25 cellular contexts compared by ENCODE assay signal in the genomic region with DNA sequence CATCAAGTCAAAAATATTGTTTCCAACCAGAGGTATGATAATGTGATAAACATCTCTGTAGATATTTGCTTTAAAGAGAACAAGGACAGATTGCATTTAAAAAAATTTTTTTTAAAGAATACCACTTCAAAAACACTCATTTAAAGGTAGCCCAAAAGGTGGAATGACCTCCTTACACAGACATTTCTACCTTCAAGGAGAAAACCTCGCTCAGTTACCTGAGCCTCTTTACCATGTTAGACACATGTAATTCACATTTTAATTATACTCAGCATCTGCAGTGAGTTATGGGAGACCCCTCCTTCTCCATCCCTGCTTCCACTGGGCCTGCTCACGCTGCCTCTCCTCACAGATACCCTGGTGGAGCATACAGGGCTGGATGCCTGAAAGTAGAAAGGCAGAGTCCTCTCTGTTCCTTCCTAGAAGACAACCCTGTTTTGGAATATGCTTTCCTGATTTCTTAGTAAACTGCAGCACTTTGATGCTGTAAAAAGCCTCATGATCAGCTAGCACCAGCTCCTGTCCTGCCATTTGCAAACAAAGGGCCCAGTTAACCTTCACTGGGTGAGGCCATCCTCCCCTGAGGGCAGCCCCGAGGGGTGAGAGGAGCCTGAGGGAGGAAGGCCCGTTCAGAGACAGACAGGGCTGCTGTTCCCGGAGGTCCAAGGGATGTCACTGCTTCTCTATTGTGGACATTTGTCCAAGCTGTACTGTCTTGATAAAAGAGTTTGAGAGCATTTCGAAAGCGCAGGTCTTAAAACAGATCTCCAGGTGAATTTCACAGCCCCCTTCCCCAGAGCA.
DNase-seq lines count a peak whose midpoint lies in the region; ATAC-seq, FAIRE-seq and TF ChIP-seq lines count a peak whose summit lies in the region.
"Had no signal": no experiment of that assay in that cellular context is flagged by ENCODE, and none has a peak within 500 bp of the region (broad histone marks: within the 10 kb centered on the region; RNA-seq: fewer than 3 reads in every experiment).

No MANE protein-coding gene starts in this region.

- H3K27me3 Mint-ChIP-seq in mesothelial cell of epicardium (ENCODE audit: low read depth) = no peaks in the 10 kb centered on the region
- peaks cover 0 to 4% of the 10 kb centered on the region in 2 donors for H3K27me3 Mint-ChIP-seq in stimulated activated naive B cell treated with anti-CD40 and anti-IgM and Interleukin-4, amounts not matched to agents 10 μg/mL and 1 μg/mL and 100 μg/mL, for 72 hours
- H3K27me3 Mint-ChIP-seq: memory B cell, naive B cell had no signal

- peaks cover 22% of the 10 kb centered on the region for H3K4me1 Mint-ChIP-seq in mesothelial cell of epicardium
- no peaks in the 10 kb centered on the region for H3K4me1 Mint-ChIP-seq in stimulated activated naive B cell treated with anti-CD40 and anti-IgM and Interleukin-4, amounts not matched to agents 10 μg/mL and 1 μg/mL and 100 μg/mL, for 72 hours
- H3K4me1 Mint-ChIP-seq: memory B cell had no signal

- H3K4me2 ChIP-seq in BLaER1 = peak overlapping the region; percentile 58
- H3K4me2 ChIP-seq in K562 (ENCODE audit: insufficient read depth, low read length) = no peak overlapping the region

- no peak for TF ChIP-seq POLR2A in K562 (conservative IDR thresholded peaks at IDR 0.05)

- TF ChIP-seq RAD21 in K562 (CRISPR knock-in tag; conservative IDR thresholded peaks at IDR 0.05 in 1 of 2, IDR thresholded peaks at IDR 0.05 in 1 of 2) = no peak

- no peak for TF ChIP-seq EP300 in K562 (IDR thresholded peaks at IDR 0.05; ENCODE audit: low read length)

- no TSS peak for BruUV-seq in K562 (replicated peaks; lab: Mats Ljungman, UMichigan)

- H3K27ac ChIP-seq in BLaER1 (peak overlapping the region; percentile 61; the same call in 1 of the 2 replicates), K562 (ENCODE audit: extremely low read depth, low read depth, low read length) (no peak overlapping the region)
- H3K27ac ChIP-seq: gastroesophageal sphincter, sigmoid colon had no signal

- H3K27me3 ChIP-seq in BLaER1 (no peaks in the 10 kb centered on the region), K562 (ENCODE audit: control insufficient read depth in 2 of 2, insufficient read depth in 2 of 2, low read length in 2 of 2) (peaks cover 3 to 24% of the 10 kb centered on the region in 2 experiments; a peak in 3 of 5 replicates)
- H3K27me3 ChIP-seq: gastroesophageal sphincter, MG63, sigmoid colon had no signal

- POLR2A ChIA-PET in K562 (lab: Yijun Ruan, JAX) = interaction anchor here (0.6 kb wide), 1 partner anchor 94 kb away, joined by 3 read pairs; no protein-coding TSS in a partner anchor

- no peak overlapping the region for H3K4me3 Mint-ChIP-seq in mesothelial cell of epicardium
- no peak overlapping the region for H3K4me3 Mint-ChIP-seq in stimulated activated naive B cell treated with anti-CD40 and anti-IgM and Interleukin-4, amounts not matched to agents 10 μg/mL and 1 μg/mL and 100 μg/mL, for 72 hours
- H3K4me3 Mint-ChIP-seq: activated naive CD8-positive, alpha-beta T cell; IgD-negative memory B cell; memory B cell; naive B cell had no signal

- H3K79me2 ChIP-seq in K562 (ENCODE audit: control insufficient read depth, insufficient read depth, low read length) = no peaks in the 10 kb centered on the region

- H3K9me3 Mint-ChIP-seq in mesothelial cell of epicardium = no peaks in the 10 kb centered on the region
- H3K9me3 Mint-ChIP-seq in stimulated activated naive B cell treated with anti-CD40 and anti-IgM and Interleukin-4, amounts not matched to agents 10 μg/mL and 1 μg/mL and 100 μg/mL, for 72 hours = no peaks in the 10 kb centered on the region
- H3K9me3 Mint-ChIP-seq: activated T-helper 2 cell treated with anti-CD3 and anti-CD28 coated beads, Interferon-gamma antibody, Interleukin-2, Interleukin-4, amounts not matched to agents 10 μg/mL and 5 μg/mL and 100 μg/mL, durations not matched to agents 14 hours and 24 hours and 36 hours had no signal

- peak overlapping the region; percentile 86 for H3K27ac Mint-ChIP-seq in mesothelial cell of epicardium
- H3K27ac Mint-ChIP-seq in stimulated activated naive B cell treated with anti-CD40 and anti-IgM and Interleukin-4, amounts not matched to agents 10 μg/mL and 1 μg/mL and 100 μg/mL, for 72 hours = no peak overlapping the region
- H3K27ac Mint-ChIP-seq: activated naive CD8-positive, alpha-beta T cell; activated T-helper 2 cell treated with anti-CD3 and anti-CD28 coated beads, Interferon-gamma antibody, Interleukin-2, Interleukin-4, amounts not matched to agents 10 μg/mL and 5 μg/mL and 100 μg/mL, durations not matched to agents 14 hours and 24 hours and 36 hours; IgD-negative memory B cell; memory B cell; naive B cell had no signal

- H3K4me3 ChIP-seq in BLaER1 (no peak overlapping the region), K562 (no peak overlapping the region)
- H3K4me3 ChIP-seq: gastroesophageal sphincter, MG63, sigmoid colon had no signal

- FAIRE-seq in K562 (lab: Jason Lieb, UNC) = no peak
- FAIRE-seq: D721Med, kidney had no signal

- no peak overlapping the region for H2AFZ ChIP-seq in K562 (ENCODE audit: low read depth, low read length)

- peaks cover 8% of the 10 kb centered on the region; the same call in 1 of the 2 replicates for H3K9me3 ChIP-seq in BLaER1
- no peaks in the 10 kb centered on the region for H3K9me3 ChIP-seq in K562 (replicated peaks; ENCODE audit: control insufficient read depth, insufficient read depth, low read depth, low read length)
- H3K9me3 ChIP-seq: gastroesophageal sphincter, MG63, sigmoid colon had no signal

- DNase-seq in NCI-H146 treated with DMSO at 0.1 percent for 48 hours (lab: John Stamatoyannopoulos, UW; ENCODE audit: unreplicated experiment) (peak; percentile 76), K562 (ENCODE audit: extremely low read depth in 1 of 4, low spot score in 3 of 4) (no peak), mesothelial cell of epicardium (ENCODE audit: low spot score in 2 of 2, unreplicated experiment in 2 of 2) (no peak), nucleus accumbens (lab: John Stamatoyannopoulos, UW) (no peak), RKO (ENCODE audit: low spot score) (no peak), LoVo (ENCODE audit: low spot score) (no peak)
- DNase-seq in stimulated activated naive B cell treated with anti-CD40 and anti-IgM and Interleukin-4, amounts not matched to agents 10 μg/mL and 1 μg/mL and 100 μg/mL, for 72 hours = no peak
- DNase-seq: activated CD4-positive, alpha-beta T cell treated with anti-CD3 and anti-CD28 coated beads, Interleukin-2, amount 50 U/mL, for 4 hours; activated CD8-positive, alpha-beta memory T cell treated with anti-CD3 and anti-CD28 coated beads, Interleukin-2, amount 50 U/mL, for 4 hours; effector memory CD4-positive, alpha-beta T cell; kidney; MG63; naive B cell; posterior cingulate gyrus; sigmoid colon; stimulated activated CD4-positive, alpha-beta T cell treated with anti-CD3 and anti-CD28 coated beads, Interleukin-15, amount 100 ng/mL, for 24 hours had no signal

- H3K36me3 ChIP-seq in BLaER1 = no peaks in the 10 kb centered on the region
- no peaks in the 10 kb centered on the region for H3K36me3 ChIP-seq in K562 (ENCODE audit: control insufficient read depth, insufficient read depth, low read length)
- H3K36me3 ChIP-seq: gastroesophageal sphincter, MG63, sigmoid colon had no signal

- H4K20me1 ChIP-seq in BLaER1 = no peaks in the 10 kb centered on the region
- H4K20me1 ChIP-seq in K562 (replicated peaks; ENCODE audit: control insufficient read depth, insufficient read depth, low read length) = 0 out of 2 replicates have a peak, but pooled peaks cover 3% of the 10 kb centered on the region

- ATAC-seq in K562 = 0 out of 3 replicates have a peak, but pooled peaks have one; percentile 38
- ATAC-seq in stimulated activated naive B cell treated with anti-CD40 and anti-IgM and Interleukin-4, amounts not matched to agents 10 μg/mL and 1 μg/mL and 100 μg/mL, for 72 hours (replicated peaks) = no peak
- ATAC-seq: esophagus mucosa, gastroesophageal sphincter had no signal

- in situ Hi-C loops in K562 (cut with MboI) = no loop called here

- CTCF ChIA-PET in K562 (lab: Yijun Ruan, JAX; ENCODE audit: low intra/inter-chr PET ratio) = no interaction called here

- no peak overlapping the region for H3K9ac ChIP-seq in BLaER1
- no peak overlapping the region for H3K9ac ChIP-seq in K562 (ENCODE audit: insufficient read depth in 1 of 2, low read depth in 2 of 2, low read length in 2 of 2)

- intact Hi-C loops in K562 (cut with micrococcal nuclease) = no loop called here

- H3K36me3 Mint-ChIP-seq in mesothelial cell of epicardium = no peaks in the 10 kb centered on the region
- H3K36me3 Mint-ChIP-seq in stimulated activated naive B cell treated with anti-CD40 and anti-IgM and Interleukin-4, amounts not matched to agents 10 μg/mL and 1 μg/mL and 100 μg/mL, for 72 hours = peaks cover 0 to 1% of the 10 kb centered on the region in 2 donors
- H3K36me3 Mint-ChIP-seq: activated naive CD8-positive, alpha-beta T cell; CD14-positive monocyte; IgD-negative memory B cell; memory B cell; naive B cell had no signal

- 10% methylated on average over 5 of the region's 7 CpGs for WGBS in K562 (ENCODE audit: insufficient coverage, low coverage, missing lambda C conversion rate)

- no peaks in the 10 kb centered on the region for H3K9me1 ChIP-seq in K562 (ENCODE audit: control insufficient read depth, insufficient read depth, low read length)

- H3K4me1 ChIP-seq in BLaER1 (peaks cover 34% of the 10 kb centered on the region), K562 (replicated peaks in 1 of 2; ENCODE audit: control insufficient read depth in 2 of 2, insufficient read depth in 2 of 2, low read length in 2 of 2) (peaks cover 0 to 3% of the 10 kb centered on the region in 2 experiments; a peak in 2 of 5 replicates)
- H3K4me1 ChIP-seq: gastroesophageal sphincter had no signal

- TF ChIP-seq CTCF in K562 (IDR thresholded peaks at IDR 0.05 in 2 of 3, conservative IDR thresholded peaks at IDR 0.05 in 1 of 3; ENCODE audit: insufficient read depth in 2 of 3, low read depth in 1 of 3, low read length in 3 of 3) (no peak), mesothelial cell of epicardium (IDR thresholded peaks at IDR 0.05; ENCODE audit: unreplicated experiment) (no peak)

TF ChIP-seq in K562, 482 proteins besides CTCF, POLR2A, EP300 and RAD21:
- TF ChIP-seq ZNF785 (CRISPR knock-in tag; IDR thresholded peaks at IDR 0.05) = no peak
